ENCODE assay signal across 20 cellular contexts in the genomic region with DNA sequence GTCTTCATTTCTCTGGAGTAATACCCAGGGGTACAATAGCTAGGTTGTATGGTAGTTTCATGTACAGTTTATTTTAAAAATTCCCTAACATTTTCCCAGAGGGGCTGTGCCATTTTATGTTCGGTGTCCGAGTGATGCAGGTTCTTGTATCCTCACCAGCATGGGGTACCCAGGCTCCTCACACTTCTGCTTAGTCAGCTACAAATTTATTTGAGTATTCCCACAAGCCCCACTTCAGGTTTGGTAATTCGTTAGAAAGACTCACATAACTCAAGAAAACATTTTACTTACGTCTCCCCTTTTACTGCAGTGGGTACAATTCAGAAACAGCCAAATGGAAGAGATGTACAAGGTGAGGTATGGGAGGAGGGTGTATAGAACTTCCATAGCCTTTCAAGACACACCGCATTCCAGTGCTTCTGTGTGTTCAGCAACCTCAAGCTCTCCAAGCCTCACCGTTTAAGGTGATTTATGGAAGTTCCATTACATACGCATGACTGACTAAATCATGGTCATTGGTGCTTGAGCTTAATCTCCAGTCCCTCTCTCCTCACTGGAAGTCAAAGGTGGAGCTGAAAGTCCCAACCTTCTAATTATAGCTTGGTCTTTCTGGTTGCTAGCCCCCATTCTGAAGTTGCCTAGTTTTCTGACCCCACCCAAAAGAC. TPM values are rescaled to one million over a fixed set of nuclear protein-coding genes. Genes with fewer than 3 reads are reported as not detected.
A peak's percentile ranks its signal among the peaks of the same experiment; 100 is the strongest.
DNase-seq lines count a peak whose midpoint lies in the region; ATAC-seq, FAIRE-seq and TF ChIP-seq lines count a peak whose summit lies in the region.
"Had no signal": no experiment of that assay in that cellular context is flagged by ENCODE, and none has a peak within 500 bp of the region (broad histone marks: within the 10 kb centered on the region; RNA-seq: fewer than 3 reads in every experiment).

No MANE protein-coding gene starts in this region.

- H3K27ac Mint-ChIP-seq in CD8-positive, alpha-beta memory T cell, result peak overlapping the region in 5 of 8 donors; percentile 12 to 63 (median 27)
- H3K27ac Mint-ChIP-seq in nephron, result peak overlapping the region in 2 of 3 experiments; percentile 17 to 43

- POLR2A ChIA-PET in A549 (lab: Yijun Ruan, JAX), result no interaction called here
- POLR2A ChIA-PET in CD8-positive, alpha-beta memory T cell (lab: Charles Lee), result interaction anchor here (0.6 kb wide), 1 partner anchor 12 kb away, joined by 3 read pairs; no protein-coding TSS in a partner anchor

- TF ChIP-seq RAD21 in A549 (conservative IDR thresholded peaks at IDR 0.05 in 1 of 2, IDR thresholded peaks at IDR 0.05 in 1 of 2), result no peak

- TF ChIP-seq POLR2A in A549 (IDR thresholded peaks at IDR 0.05; ENCODE audit: low read length), result no peak
- TF ChIP-seq POLR2A in transverse colon (IDR thresholded peaks at IDR 0.05), result no peak

- H3K36me3 ChIP-seq in CD8-positive, alpha-beta memory T cell (ENCODE audit: insufficient read depth, low read length), result peaks cover 43% of the 10 kb centered on the region
- H3K36me3 ChIP-seq in transverse colon, result peaks cover 0 to 51% (median 23%) of the 10 kb centered on the region in 4 donors

- H3K4me1 ChIP-seq in A549 (no peaks in the 10 kb centered on the region), transverse colon (no peaks in the 10 kb centered on the region)
- no peaks in the 10 kb centered on the region for H3K4me1 ChIP-seq in CD8-positive, alpha-beta memory T cell (ENCODE audit: insufficient read depth, low read length)

- intact Hi-C loops in transverse colon (cut with DNase I; ENCODE audit: low total_unique reads), result no loop called here

- H3K4me3 ChIP-seq in A549 (no peak overlapping the region), transverse colon (no peak overlapping the region)
- no peak overlapping the region for H3K4me3 ChIP-seq in CD8-positive, alpha-beta memory T cell (ENCODE audit: low read length)

- WGBS in A549 (ENCODE audit: missing lambda C conversion rate), result 58% methylated on average over 7 of the region's 7 CpGs
- 59 to 71% methylated on average over 4 to 7 of the region's 7 CpGs for WGBS in transverse colon (ENCODE audit: low coverage in 1 of 2), 2 donors

- H3K27ac ChIP-seq in A549 (no peak overlapping the region), transverse colon (no peak overlapping the region)
- H3K27ac ChIP-seq in CD8-positive, alpha-beta memory T cell (ENCODE audit: low read depth, low read length), result no peak overlapping the region
- H3K27ac ChIP-seq: C4-2B had no signal

- TF ChIP-seq EP300 in A549 (IDR thresholded peaks at IDR 0.05) (no peak), transverse colon (IDR thresholded peaks at IDR 0.05; ENCODE audit: low read depth) (no peak)

- H3K36me3 Mint-ChIP-seq in CD8-positive, alpha-beta memory T cell, result peaks cover 10 to 82% (median 43%) of the 10 kb centered on the region in 3 donors
- H3K36me3 Mint-ChIP-seq in nephron (ENCODE audit: low read depth), result peaks cover 91% of the 10 kb centered on the region

- in situ Hi-C loops in transverse colon (cut with MboI; ENCODE audit: low pct_ligation_motif_present in 1 of 4, low pct_unique_long_range_greater_than_20kb in 1 of 4, low sequenced_read_pairs in 3 of 4), result no loop called here

- no peak overlapping the region for H3K4me2 ChIP-seq in A549

- H3K27me3 ChIP-seq in CD8-positive, alpha-beta memory T cell (ENCODE audit: insufficient read depth, low read length, poor library complexity, severe bottlenecking), result no peaks in the 10 kb centered on the region
- no peaks in the 10 kb centered on the region for H3K27me3 ChIP-seq in transverse colon

- peaks cover 0 to 2% (median 0%) of the 10 kb centered on the region in 5 donors for H3K9me3 Mint-ChIP-seq in CD8-positive, alpha-beta memory T cell
- H3K9me3 Mint-ChIP-seq in nephron, result peaks cover 3% of the 10 kb centered on the region

- ATAC-seq in A549, result no peak
- no peak for ATAC-seq in GM21515 (IDR thresholded peaks at IDR 0.05; ENCODE audit: unreplicated experiment)
- ATAC-seq: PC-3 had no signal

- H3K4me1 Mint-ChIP-seq in CD8-positive, alpha-beta memory T cell, result peaks cover 20 to 40% (median 26%) of the 10 kb centered on the region in 3 donors
- peaks cover 26% of the 10 kb centered on the region for H3K4me1 Mint-ChIP-seq in nephron

- no peak for TF ChIP-seq CTCF in A549 (IDR thresholded peaks at IDR 0.05)
- no peak for TF ChIP-seq CTCF in nephron (IDR thresholded peaks at IDR 0.05; ENCODE audit: unreplicated experiment in 3 of 3)
- TF ChIP-seq CTCF in transverse colon (IDR thresholded peaks at IDR 0.05), result no peak

- H3K4me3 Mint-ChIP-seq in CD8-positive, alpha-beta memory T cell, result no peak overlapping the region
- H3K4me3 Mint-ChIP-seq in nephron, result no peak overlapping the region

- no peaks in the 10 kb centered on the region for H3K27me3 Mint-ChIP-seq in CD8-positive, alpha-beta memory T cell
- no peaks in the 10 kb centered on the region for H3K27me3 Mint-ChIP-seq in nephron (ENCODE audit: low read depth)

- CTCF ChIA-PET in A549 (lab: Yijun Ruan, JAX), result no interaction called here
- CTCF ChIA-PET in CD8-positive, alpha-beta memory T cell (lab: Charles Lee), result interaction anchor here (1.2 kb wide), 2 partner anchors 40 to 935 kb away, joined by 3 read pairs; a partner anchor contains a TSS

- DNase-seq in A549 (ENCODE audit: low read depth in 1 of 2, low spot score in 1 of 2) (no peak), astrocyte of the hippocampus (ENCODE audit: low read depth, low spot score) (peak; percentile 13), medulla oblongata (ENCODE audit: extremely low spot score) (no peak), transverse colon (no peak)
- no peak for DNase-seq in CD8-positive, alpha-beta memory T cell
- DNase-seq: ACHN, AML-193, COR-L47, DMS 273 treated with DMSO at 0.1 percent for 48 hours, DND-41, NCI-H1417 treated with DMSO at 0.1 percent for 48 hours, NCI-H187 treated with DMSO at 0.1 percent for 48 hours, NCI-H226, NCI-H524, PC-3, RPMI8226, SIG-M5 had no signal

- H3K9me3 ChIP-seq in A549, result no peaks in the 10 kb centered on the region
- H3K9me3 ChIP-seq in CD8-positive, alpha-beta memory T cell (ENCODE audit: low read length), result no peaks in the 10 kb centered on the region
- H3K9me3 ChIP-seq in transverse colon, result no peaks in the 10 kb centered on the region

- FAIRE-seq in A549 (lab: Jason Lieb, UNC), result no peak

TF ChIP-seq in A549, 52 proteins besides CTCF, POLR2A, EP300 and RAD21:
- TF ChIP-seq RFX5 (IDR thresholded peaks at IDR 0.05), result no peak
- peak; percentile 32 for TF ChIP-seq MAFK (IDR thresholded peaks at IDR 0.05; ENCODE audit: partially characterized antibody)
- TF ChIP-seq RARB (CRISPR knock-in tag; IDR thresholded peaks at IDR 0.05), result no peak

RNA-seq across cellular contexts. Expression of a gene that starts 18.1 kb away (rescaled TPM):
- polyA plus RNA-seq in A549 (2011; rRNA removed) (13.5 and 14.3 TPM in 2 replicates), A549 (2017; fragmentation: RNase III; extraction: RNeasy Plus Mini Kit Qiagen cat#74134 plus additional on column Dnase treatment) (10.4 to 12.2 TPM (median 10.6 TPM) in 3 replicates)
- 5.3 and 5.9 TPM in 2 replicates for polyA plus RNA-seq in A549 (2012; cell fraction: cytosol; rRNA removed)
- polyA plus RNA-seq in A549 (2012; cell fraction: nucleus; rRNA removed), result 5.5 and 8.5 TPM in 2 replicates
- 11.1 and 12.0 TPM in 2 replicates for polyA minus RNA-seq in A549 (2011; rRNA and poly(A)+ RNA removed)
- total RNA-seq in CD8-positive, alpha-beta memory T cell, result 10 to 100 TPM; 21.7 to 22.1 TPM
- 25.1 TPM for polyA plus RNA-seq in CD8-positive, alpha-beta memory T cell
- total RNA-seq in transverse colon, result 10 to 100 TPM; 12.1 to 46.0 (median 34.6) TPM

RNA-seq across cellular contexts. Expression of a gene that starts 32.1 kb away (rescaled TPM):
- 25.4 and 25.5 TPM in 2 replicates for polyA plus RNA-seq in A549 (2011; rRNA removed)
- polyA plus RNA-seq in A549 (2012; cell fraction: cytosol; rRNA removed), result 10.6 and 12.0 TPM in 2 replicates
- polyA plus RNA-seq in A549 (2012; cell fraction: nucleus; rRNA removed), result 7.2 and 10.3 TPM in 2 replicates
- 14.9 to 18.7 TPM (median 16.5 TPM) in 3 replicates for polyA plus RNA-seq in A549 (2017; fragmentation: RNase III; extraction: RNeasy Plus Mini Kit Qiagen cat#74134 plus additional on column Dnase treatment)
- polyA minus RNA-seq in A549 (2011; rRNA and poly(A)+ RNA removed), result 11.4 and 12.4 TPM in 2 replicates
- total RNA-seq in CD8-positive, alpha-beta memory T cell, result 10 to 100 TPM; 10.5 to 10.7 TPM
- polyA plus RNA-seq in CD8-positive, alpha-beta memory T cell, result 6.5 TPM
- total RNA-seq in transverse colon, result 10 to 100 TPM; 16.1 to 32.5 (median 21.2) TPM
